31 cellular contexts compared by ENCODE assay signal in the genomic region with DNA sequence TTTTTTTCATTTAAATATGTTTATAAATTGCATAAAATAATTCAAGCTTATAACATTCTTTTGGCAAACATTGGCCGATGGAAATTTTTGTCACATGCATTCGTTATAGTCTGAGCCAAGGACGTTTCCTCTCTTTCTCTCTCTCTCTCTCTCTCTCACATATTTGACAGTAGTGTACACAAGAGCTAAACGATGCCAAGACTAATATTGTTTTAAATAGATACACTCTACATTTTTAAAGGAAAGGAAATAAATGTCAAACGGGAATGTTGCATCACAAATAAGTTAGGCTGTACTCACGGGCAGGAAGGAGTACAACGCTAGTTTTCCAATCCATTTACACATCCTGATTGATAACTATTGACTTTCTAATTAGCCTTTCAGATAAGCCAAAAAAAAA.
DNase-seq lines count a peak whose midpoint lies in the region; ATAC-seq, FAIRE-seq and TF ChIP-seq lines count a peak whose summit lies in the region.
"Had no signal": no experiment of that assay in that cellular context is flagged by ENCODE, and none has a peak within 500 bp of the region (broad histone marks: within the 10 kb centered on the region; RNA-seq: fewer than 3 reads in every experiment).

No MANE protein-coding gene starts in this region.

- H3K4me1 ChIP-seq in pancreas (peaks cover 0 to 9% (median 0%) of the 10 kb centered on the region in 3 donors), OCI-LY7 (ENCODE audit: insufficient read depth, low read length, poor library complexity, severe bottlenecking) (no peaks in the 10 kb centered on the region)

- H3K27ac ChIP-seq in SK-N-MC (no peak overlapping the region), pancreas (no peak overlapping the region), OCI-LY7 (ENCODE audit: low read depth, low read length, poor library complexity, severe bottlenecking) (no peak overlapping the region)
- H3K27ac ChIP-seq: neutrophil, RWPE1 had no signal

- POLR2A ChIA-PET in OCI-LY7 (lab: Charles Lee): no interaction called here

- H4K20me1 ChIP-seq in OCI-LY7 (ENCODE audit: insufficient read depth, low read length): no peaks in the 10 kb centered on the region

- no peaks in the 10 kb centered on the region for H3K36me3 ChIP-seq in SK-N-MC (ENCODE audit: insufficient read depth, low read length)
- H3K36me3 ChIP-seq in pancreas: no peaks in the 10 kb centered on the region
- H3K36me3 ChIP-seq in OCI-LY7 (ENCODE audit: insufficient read depth, low read length): no peaks in the 10 kb centered on the region
- H3K36me3 ChIP-seq: neutrophil had no signal

- peaks cover 15% of the 10 kb centered on the region for H3K27me3 Mint-ChIP-seq in activated naive CD4-positive, alpha-beta T cell treated with anti-CD3 and anti-CD28 coated beads for 36 hours (ENCODE audit: low read depth)
- H3K27me3 Mint-ChIP-seq in T-helper 17 cell: peaks cover 24% of the 10 kb centered on the region

- no peaks in the 10 kb centered on the region for H3K9me3 Mint-ChIP-seq in activated naive CD4-positive, alpha-beta T cell treated with anti-CD3 and anti-CD28 coated beads for 36 hours
- H3K9me3 Mint-ChIP-seq: activated naive CD8-positive, alpha-beta T cell treated with anti-CD3 and anti-CD28 coated beads, Interleukin-2, amount 50 U/mL, for 24 hours; activated T-cell treated with anti-CD3 and anti-CD28 coated beads, Interleukin-2, amount 50 U/mL, for 72 hours; T-helper 1 cell treated with Interleukin-12 subunit alpha and Interleukin-12 subunit beta and Interleukin-4 antibody, amounts not matched to agents 30 μg/mL and 1 μg/mL, for 36 hours had no signal

- H3K4me3 ChIP-seq in SK-N-MC (peak overlapping the region; percentile 56), fibroblast of mammary gland (ENCODE audit: control insufficient read depth, low read depth, low read length) (no peak overlapping the region), pancreas (no peak overlapping the region), OCI-LY7 (ENCODE audit: low read depth, low read length, poor library complexity, severe bottlenecking) (no peak overlapping the region)

- no peaks in the 10 kb centered on the region for H3K9me3 ChIP-seq in SK-N-MC (ENCODE audit: low read depth, low read length)
- no peaks in the 10 kb centered on the region for H3K9me3 ChIP-seq in pancreas
- no peaks in the 10 kb centered on the region for H3K9me3 ChIP-seq in OCI-LY7 (ENCODE audit: low read length)
- no peaks in the 10 kb centered on the region for H3K9me3 ChIP-seq in T-helper 17 cell (ENCODE audit: control insufficient read depth, low read length, poor library complexity, severe bottlenecking)
- H3K9me3 ChIP-seq: neutrophil had no signal

- no peak overlapping the region for H3K4me3 Mint-ChIP-seq in activated naive CD4-positive, alpha-beta T cell treated with anti-CD3 and anti-CD28 coated beads for 36 hours
- no peak overlapping the region for H3K4me3 Mint-ChIP-seq in T-helper 17 cell
- H3K4me3 Mint-ChIP-seq: activated naive CD8-positive, alpha-beta T cell treated with anti-CD3 and anti-CD28 coated beads, Interleukin-2, amount 50 U/mL, for 24 hours; activated T-cell treated with anti-CD3 and anti-CD28 coated beads, Interleukin-2, amount 50 U/mL, for 72 hours; naive B cell; T-helper 1 cell treated with Interleukin-12 subunit alpha and Interleukin-12 subunit beta and Interleukin-4 antibody, amounts not matched to agents 30 μg/mL and 1 μg/mL, for 36 hours had no signal

- H3K79me2 ChIP-seq in OCI-LY7 (ENCODE audit: insufficient read depth, low read depth, low read length): no peaks in the 10 kb centered on the region

- no peaks in the 10 kb centered on the region for H3K27me3 ChIP-seq in pancreas
- H3K27me3 ChIP-seq: dorsolateral prefrontal cortex, neutrophil had no signal

- TF ChIP-seq CTCF in fibroblast of mammary gland (conservative IDR thresholded peaks at IDR 0.05; ENCODE audit: control insufficient read depth, insufficient read depth, low read depth, low read length): no peak
- TF ChIP-seq CTCF in pancreas (IDR thresholded peaks at IDR 0.05): no peak
- TF ChIP-seq CTCF in OCI-LY7 (conservative IDR thresholded peaks at IDR 0.05; ENCODE audit: low read length): no peak

- H2AFZ ChIP-seq in OCI-LY7 (ENCODE audit: low read length): no peak overlapping the region

- ATAC-seq in pancreas (peak; percentile 48 to 78 (median 74)), T-helper 17 cell (no peak), SK-N-SH treated with all-trans-retinoic acid at 6 μM for 48 hours (no peak)
- ATAC-seq: activated CD4-positive, CD25-positive, alpha-beta regulatory T cell treated with anti-CD3 and anti-CD28 coated beads, Interleukin-2, amount 50 U/mL, for 24 hours; activated naive CD8-positive, alpha-beta T cell treated with anti-CD3 and anti-CD28 coated beads, Interleukin-2, amount 50 U/mL, for 24 hours; activated T-cell treated with anti-CD3 and anti-CD28 coated beads, Interleukin-2, amount 50 U/mL, for 72 hours; HCT116; HepG2 had no signal

- no peaks in the 10 kb centered on the region for H3K36me3 Mint-ChIP-seq in activated naive CD4-positive, alpha-beta T cell treated with anti-CD3 and anti-CD28 coated beads for 36 hours (ENCODE audit: low read depth)
- H3K36me3 Mint-ChIP-seq in T-helper 17 cell (ENCODE audit: low read depth): no peaks in the 10 kb centered on the region
- H3K36me3 Mint-ChIP-seq: naive B cell had no signal

- peak; percentile 14 for DNase-seq in DMS153 (lab: John Stamatoyannopoulos, UW)
- no peak for DNase-seq in SK-N-MC (ENCODE audit: low read depth, low spot score)
- DNase-seq in fibroblast of mammary gland (ENCODE audit: low read depth): peak; percentile 7
- no peak for DNase-seq in pancreas
- DNase-seq in activated naive CD4-positive, alpha-beta T cell treated with anti-CD3 and anti-CD28 coated beads for 36 hours: no peak
- DNase-seq in OCI-LY7 (ENCODE audit: low spot score): no peak
- DNase-seq in T-helper 17 cell: no peak
- DNase-seq: activated CD4-positive, alpha-beta T cell treated with anti-CD3 and anti-CD28 coated beads, Interleukin-2, amount 50 U/mL, for 4 hours; activated naive CD8-positive, alpha-beta T cell treated with anti-CD3 and anti-CD28 coated beads, Interleukin-2, amount 50 U/mL, for 24 hours; activated T-cell treated with anti-CD3 and anti-CD28 coated beads, Interleukin-2, amount 50 U/mL, for 72 hours; C1 segment of cervical spinal cord; COR-L47; DMS79; dorsolateral prefrontal cortex; midbrain; naive B cell; NCI-H1436 treated with DMSO at 0.1 percent for 48 hours; NCI-H2107; NCI-H446; OCI-M1; small intestine; stimulated activated naive CD4-positive, alpha-beta T cell treated with Interleukin-2 at 50 U/mL for 16 hours had no signal

- no peaks in the 10 kb centered on the region for H3K4me1 Mint-ChIP-seq in activated naive CD4-positive, alpha-beta T cell treated with anti-CD3 and anti-CD28 coated beads for 36 hours (ENCODE audit: low read depth)
- H3K4me1 Mint-ChIP-seq in T-helper 17 cell: no peaks in the 10 kb centered on the region
- H3K4me1 Mint-ChIP-seq: activated naive CD8-positive, alpha-beta T cell treated with anti-CD3 and anti-CD28 coated beads, Interleukin-2, amount 50 U/mL, for 24 hours; naive B cell had no signal

- no peak overlapping the region for H3K27ac Mint-ChIP-seq in activated naive CD4-positive, alpha-beta T cell treated with anti-CD3 and anti-CD28 coated beads for 36 hours
- no peak overlapping the region for H3K27ac Mint-ChIP-seq in T-helper 17 cell
- H3K27ac Mint-ChIP-seq: activated naive CD8-positive, alpha-beta T cell treated with anti-CD3 and anti-CD28 coated beads, Interleukin-2, amount 50 U/mL, for 24 hours; activated T-cell treated with anti-CD3 and anti-CD28 coated beads, Interleukin-2, amount 50 U/mL, for 72 hours; naive B cell; T-helper 1 cell treated with Interleukin-12 subunit alpha and Interleukin-12 subunit beta and Interleukin-4 antibody, amounts not matched to agents 30 μg/mL and 1 μg/mL, for 36 hours had no signal

- no peaks in the 10 kb centered on the region for H3K9me2 ChIP-seq in OCI-LY7 (ENCODE audit: insufficient read depth, low read length)

- peak overlapping the region; percentile 15 for H3K9ac ChIP-seq in SK-N-MC (ENCODE audit: insufficient read length)

- CTCF ChIA-PET in activated naive CD4-positive, alpha-beta T cell treated with anti-CD3 and anti-CD28 coated beads for 36 hours (lab: Charles Lee): no interaction called here
- CTCF ChIA-PET in OCI-LY7 (lab: Charles Lee; ENCODE audit: unreplicated experiment): no interaction called here

- intact Hi-C loops in pancreas (cut with DNase I): no loop called here
- intact Hi-C loops in activated naive CD4-positive, alpha-beta T cell treated with anti-CD3 and anti-CD28 coated beads for 36 hours (cut with micrococcal nuclease): no loop called here
- intact Hi-C loops in OCI-LY7 (cut with micrococcal nuclease; ENCODE audit: unreplicated experiment): no loop called here

- 1 to 5% methylated on average over 7 of the region's 7 CpGs for WGBS in pancreas, 2 donors

- BruUV-seq in OCI-LY7 (replicated peaks; lab: Mats Ljungman, UMichigan): no TSS peak

- no peak for FAIRE-seq in pancreas (lab: Jason Lieb, UNC)
- FAIRE-seq: G401.6, HepG2, small intestine, TTC549 had no signal

- no peak overlapping the region for H3K4me2 ChIP-seq in OCI-LY7 (ENCODE audit: low read length)

TF ChIP-seq in SK-N-SH treated with all-trans-retinoic acid at 6 μM for 48 hours, 23 proteins besides CTCF, POLR2A, EP300 and RAD21 (continues in another document):
- TF ChIP-seq PPARA (CRISPR knock-in tag; IDR thresholded peaks at IDR 0.05; ENCODE audit: borderline replicate concordance): no peak
- TF ChIP-seq TCF4 (CRISPR knock-in tag; IDR thresholded peaks at IDR 0.05; ENCODE audit: borderline replicate concordance): no peak
- no peak for TF ChIP-seq CSDC2 (CRISPR knock-in tag; IDR thresholded peaks at IDR 0.05)
- TF ChIP-seq, protein P1, sequence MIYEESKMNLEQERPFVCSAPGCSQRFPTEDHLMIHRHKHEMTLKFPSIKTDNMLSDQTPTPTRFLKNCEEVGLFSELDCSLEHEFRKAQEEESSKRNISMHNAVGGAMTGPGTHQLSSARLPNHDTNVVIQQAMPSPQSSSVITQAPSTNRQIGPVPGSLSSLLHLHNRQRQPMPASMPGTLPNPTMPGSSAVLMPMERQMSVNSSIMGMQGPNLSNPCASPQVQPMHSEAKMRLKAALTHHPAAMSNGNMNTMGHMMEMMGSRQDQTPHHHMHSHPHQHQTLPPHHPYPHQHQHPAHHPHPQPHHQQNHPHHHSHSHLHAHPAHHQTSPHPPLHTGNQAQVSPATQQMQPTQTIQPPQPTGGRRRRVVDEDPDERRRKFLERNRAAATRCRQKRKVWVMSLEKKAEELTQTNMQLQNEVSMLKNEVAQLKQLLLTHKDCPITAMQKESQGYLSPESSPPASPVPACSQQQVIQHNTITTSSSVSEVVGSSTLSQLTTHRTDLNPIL (CRISPR knock-in tag; IDR thresholded peaks at IDR 0.05; ENCODE audit: low read depth): no peak

Comparison
In these comparisons a context has a peak if more than half of its experiments do, and no peak if none do; other contexts are left out.
1. DNase-seq: peak in DMS153 (single experiment) and fibroblast of mammary gland (single experiment); none in SK-N-MC (single experiment), pancreas (0 of 6), activated naive CD4-positive, alpha-beta T cell treated with anti-CD3 and anti-CD28 coated beads for 36 hours (single experiment), OCI-LY7 (single experiment) and T-helper 17 cell (0 of 3).
2. ATAC-seq: peak in pancreas (4 of 4); none in T-helper 17 cell (single experiment) and SK-N-SH treated with all-trans-retinoic acid at 6 μM for 48 hours (single experiment).